9 cellular contexts compared by ENCODE assay signal in the genomic region with DNA sequence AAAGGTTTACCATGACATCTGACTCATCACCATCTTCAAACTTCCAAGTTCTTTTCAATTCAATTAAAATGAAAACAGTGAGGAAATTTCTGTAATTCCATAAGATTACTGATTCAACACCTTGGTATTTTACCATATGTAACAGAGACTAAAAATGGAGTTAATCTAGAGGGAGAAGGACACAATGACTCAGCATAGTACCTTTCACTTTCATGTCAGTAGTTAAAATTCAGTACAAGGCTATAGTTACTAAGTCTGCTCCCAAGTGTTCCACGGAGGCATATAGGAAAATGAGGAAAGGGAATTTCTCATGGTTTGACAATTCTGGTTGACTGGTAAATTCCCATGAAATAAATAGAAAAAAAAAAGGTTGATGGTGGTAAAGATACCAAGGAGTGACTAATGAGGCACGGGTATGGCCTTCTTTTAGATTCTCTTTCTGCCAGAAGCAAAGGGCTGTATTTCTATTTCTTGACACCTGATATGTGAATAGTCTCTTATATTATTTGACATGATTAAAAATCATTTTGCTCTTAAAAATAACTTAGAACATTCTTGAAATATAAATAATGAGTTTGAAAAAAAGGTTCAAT.
A peak's percentile ranks its signal among the peaks of the same experiment; 100 is the strongest.
DNase-seq lines count a peak whose midpoint lies in the region; ATAC-seq and TF ChIP-seq lines count a peak whose summit lies in the region.
"Had no signal": no experiment of that assay in that cellular context is flagged by ENCODE, and none has a peak within 500 bp of the region (broad histone marks: within the 10 kb centered on the region; RNA-seq: fewer than 3 reads in every experiment).

No MANE protein-coding gene starts in this region.

- ATAC-seq in GM18508 (IDR thresholded peaks at IDR 0.05; ENCODE audit: insufficient read depth, unreplicated experiment) (peak; percentile 96), HG03571 (IDR thresholded peaks at IDR 0.05; ENCODE audit: unreplicated experiment) (peak; percentile 78)

- no peak overlapping the region for H3K4me3 Mint-ChIP-seq in chondrocyte (ENCODE audit: unreplicated experiment)
- H3K4me3 Mint-ChIP-seq: CD4-positive, CD25-positive, alpha-beta regulatory T cell had no signal

- H3K4me1 Mint-ChIP-seq in chondrocyte (ENCODE audit: low read depth), result peaks cover 24% of the 10 kb centered on the region
- H3K4me1 Mint-ChIP-seq: CD4-positive, CD25-positive, alpha-beta regulatory T cell had no signal

- H3K27me3 Mint-ChIP-seq in chondrocyte (ENCODE audit: low read depth), result no peaks in the 10 kb centered on the region
- H3K27me3 Mint-ChIP-seq: CD4-positive, CD25-positive, alpha-beta regulatory T cell had no signal

- TF ChIP-seq CTCF in chondrocyte (IDR thresholded peaks at IDR 0.05), result no peak

- H3K27ac Mint-ChIP-seq in chondrocyte (ENCODE audit: unreplicated experiment), result peak overlapping the region; percentile 68
- H3K27ac Mint-ChIP-seq: CD4-positive, CD25-positive, alpha-beta regulatory T cell had no signal

- no peaks in the 10 kb centered on the region for H3K9me3 Mint-ChIP-seq in chondrocyte (ENCODE audit: low read depth)

- no peaks in the 10 kb centered on the region for H3K36me3 Mint-ChIP-seq in chondrocyte (ENCODE audit: low read depth)
- H3K36me3 Mint-ChIP-seq: CD4-positive, CD25-positive, alpha-beta regulatory T cell had no signal

- DNase-seq in HCEC 1CT, result peak; percentile 67
- no peak for DNase-seq in chondrocyte (ENCODE audit: low spot score)
- no peak for DNase-seq in kidney tubule cell (ENCODE audit: low spot score)
- DNase-seq in T1000 (lab: John Stamatoyannopoulos, UW), result no peak
- DNase-seq in NCI-H526 (lab: John Stamatoyannopoulos, UW), result no peak
- DNase-seq in NCI-H82 (lab: John Stamatoyannopoulos, UW), result no peak
- DNase-seq: CD4-positive, CD25-positive, alpha-beta regulatory T cell had no signal
